In genomic region chr14:32075636-32076277, GRCh38 we compare ENCODE assay signal across 8 cellular contexts. TPM values are rescaled to one million over a fixed set of nuclear protein-coding genes. Genes with fewer than 3 reads are reported as not detected.
DNase-seq lines count a peak whose midpoint lies in the region; ATAC-seq, FAIRE-seq and TF ChIP-seq lines count a peak whose summit lies in the region.

No MANE protein-coding gene starts in this region.

- H3K4me3 ChIP-seq in BLaER1 treated with 17β-estradiol and CSF1 and Interleukin-3, amounts not matched to agents 10 nM and 100 nM = peak overlapping the region; percentile 84 to 100 (median 96)
- peak overlapping the region; percentile 61 to 95 (median 92) for H3K4me3 ChIP-seq in heart left ventricle
- H3K4me3 ChIP-seq in pancreas = peak overlapping the region; percentile 52 to 99 (median 80)

- DNase-seq in GM19238 (ENCODE audit: insufficient read length, low spot score) = peak; percentile 13
- DNase-seq in activated naive CD8-positive, alpha-beta T cell treated with anti-CD3 and anti-CD28 coated beads for 36 hours = no peak
- peak in 4 of 5 donors; percentile 15 to 75 (median 43) for DNase-seq in heart left ventricle
- peak; percentile 52 to 81 (median 64) for DNase-seq in pancreas
- DNase-seq in GOT3 (lab: John Stamatoyannopoulos, UW) = no peak
- no peak for DNase-seq in Kasumi-1 (lab: John Stamatoyannopoulos, UW)

- WGBS in heart left ventricle, 4 donors = 0 to 1% (median 1%) methylated on average over 23 of the region's 23 CpGs
- WGBS in pancreas, 2 donors = 0 to 1% methylated on average over 23 of the region's 23 CpGs

- no peaks in the 10 kb centered on the region for H3K9me3 Mint-ChIP-seq in IgD-negative memory B cell
- H3K9me3 Mint-ChIP-seq in activated naive CD8-positive, alpha-beta T cell treated with anti-CD3 and anti-CD28 coated beads for 36 hours = no peaks in the 10 kb centered on the region

- peak overlapping the region; percentile 88 to 98 (median 96) for H3K9ac ChIP-seq in BLaER1 treated with 17β-estradiol and CSF1 and Interleukin-3, amounts not matched to agents 10 nM and 100 nM

- peak overlapping the region; percentile 91 to 100 (median 96) for H3K4me3 Mint-ChIP-seq in IgD-negative memory B cell
- peak overlapping the region; percentile 98 for H3K4me3 Mint-ChIP-seq in activated naive CD8-positive, alpha-beta T cell treated with anti-CD3 and anti-CD28 coated beads for 36 hours

- H3K27me3 Mint-ChIP-seq in IgD-negative memory B cell = no peaks in the 10 kb centered on the region
- H3K27me3 Mint-ChIP-seq in activated naive CD8-positive, alpha-beta T cell treated with anti-CD3 and anti-CD28 coated beads for 36 hours = peaks cover 17% of the 10 kb centered on the region

- intact Hi-C loops in heart left ventricle (cut with DNase I) (loop anchor here (1.0 to 10.0 kb wide), 24 partner anchors 81 to 618 kb away; partner anchors contain the start of genes RNU6-8 (in 9 of the 10), RNU6-7 (in 8 of the 10), NUBPL (in 3 of the 10) and DTD2 (in 1 of the 10)), pancreas (cut with DNase I) (no loop called here)

- TF ChIP-seq POLR2A in heart left ventricle (IDR thresholded peaks at IDR 0.05) = no peak

- H4K20me1 ChIP-seq in BLaER1 treated with 17β-estradiol and CSF1 and Interleukin-3, amounts not matched to agents 10 nM and 100 nM = peaks cover 0 to 29% (median 24%) of the 10 kb centered on the region in 11 experiments; a peak in 13 of 22 replicates

- no peaks in the 10 kb centered on the region for H3K36me3 ChIP-seq in BLaER1 treated with 17β-estradiol and CSF1 and Interleukin-3, amounts not matched to agents 10 nM and 100 nM
- H3K36me3 ChIP-seq in heart left ventricle (no peaks in the 10 kb centered on the region), pancreas (no peaks in the 10 kb centered on the region)

- H3K36me3 Mint-ChIP-seq in IgD-negative memory B cell = no peaks in the 10 kb centered on the region
- H3K36me3 Mint-ChIP-seq in activated naive CD8-positive, alpha-beta T cell treated with anti-CD3 and anti-CD28 coated beads for 36 hours = peaks cover 3% of the 10 kb centered on the region

- peaks cover 19 to 45% (median 34%) of the 10 kb centered on the region in 10 experiments for H3K4me1 ChIP-seq in BLaER1 treated with 17β-estradiol and CSF1 and Interleukin-3, amounts not matched to agents 10 nM and 100 nM
- peaks cover 0 to 38% (median 20%) of the 10 kb centered on the region in 12 donors for H3K4me1 ChIP-seq in heart left ventricle
- peaks cover 17 to 20% (median 19%) of the 10 kb centered on the region in 3 donors for H3K4me1 ChIP-seq in pancreas

- ATAC-seq in heart left ventricle (peak; percentile 26 to 48 (median 42)), pancreas (peak; percentile 23 to 53 (median 34))

- no peak for FAIRE-seq in pancreas (lab: Jason Lieb, UNC)

- peak overlapping the region; percentile 63 to 94 (median 93) for H3K27ac Mint-ChIP-seq in IgD-negative memory B cell
- peak overlapping the region; percentile 91 for H3K27ac Mint-ChIP-seq in activated naive CD8-positive, alpha-beta T cell treated with anti-CD3 and anti-CD28 coated beads for 36 hours

- H3K9me3 ChIP-seq in BLaER1 treated with 17β-estradiol and CSF1 and Interleukin-3, amounts not matched to agents 10 nM and 100 nM (replicated peaks in 1 of 11) = no peaks in the 10 kb centered on the region
- H3K9me3 ChIP-seq in heart left ventricle = no peaks in the 10 kb centered on the region
- no peaks in the 10 kb centered on the region for H3K9me3 ChIP-seq in pancreas

- peak overlapping the region; percentile 75 to 97 (median 93) for H3K27ac ChIP-seq in BLaER1 treated with 17β-estradiol and CSF1 and Interleukin-3, amounts not matched to agents 10 nM and 100 nM
- H3K27ac ChIP-seq in heart left ventricle = peak overlapping the region; percentile 87 to 100 (median 97)
- peak overlapping the region; percentile 77 to 99 (median 89) for H3K27ac ChIP-seq in pancreas

- H3K4me2 ChIP-seq in BLaER1 treated with 17β-estradiol and CSF1 and Interleukin-3, amounts not matched to agents 10 nM and 100 nM = peak overlapping the region; percentile 76 to 94 (median 89)

- TF ChIP-seq CTCF in heart left ventricle (IDR thresholded peaks at IDR 0.05) = no peak
- no peak for TF ChIP-seq CTCF in pancreas (IDR thresholded peaks at IDR 0.05)

- no peaks in the 10 kb centered on the region for H3K27me3 ChIP-seq in BLaER1 treated with 17β-estradiol and CSF1 and Interleukin-3, amounts not matched to agents 10 nM and 100 nM
- no peaks in the 10 kb centered on the region for H3K27me3 ChIP-seq in heart left ventricle
- H3K27me3 ChIP-seq in pancreas = no peaks in the 10 kb centered on the region

- H3K4me1 Mint-ChIP-seq in IgD-negative memory B cell = peaks cover 11 to 24% (median 20%) of the 10 kb centered on the region in 3 donors
- H3K4me1 Mint-ChIP-seq in activated naive CD8-positive, alpha-beta T cell treated with anti-CD3 and anti-CD28 coated beads for 36 hours = peaks cover 25% of the 10 kb centered on the region

RNA-seq across cellular contexts. Expression of gene ARHGAP5, which starts 1.3 kb away (rescaled TPM):
- 26.0 TPM for polyA plus RNA-seq in IgD-negative memory B cell
- 10 to 100 TPM; 49.7 to 50.3 TPM for total RNA-seq in activated naive CD8-positive, alpha-beta T cell treated with anti-CD3 and anti-CD28 coated beads for 36 hours
- total RNA-seq in heart left ventricle = 100 to 1,000 TPM; 141 to 277 (median 254) TPM
- 10 to 100 TPM; 21.0 to 55.2 TPM for polyA plus RNA-seq in heart left ventricle
- total RNA-seq in pancreas = 10 to 100 TPM; 49.0 to 81.8 (median 59.8) TPM
- 10 to 100 TPM in 1 of 2 donors, 1 to 10 TPM in 1; 7.1 to 15.7 TPM for polyA plus RNA-seq in pancreas

Comparison
In these comparisons a context has a peak if more than half of its experiments do, and no peak if none do; other contexts are left out.
1. DNase-seq: peak in GM19238 (single experiment), heart left ventricle (4 of 5) and pancreas (6 of 6); none in activated naive CD8-positive, alpha-beta T cell treated with anti-CD3 and anti-CD28 coated beads for 36 hours (single experiment), GOT3 (single experiment) and Kasumi-1 (0 of 2).
2. intact Hi-C loops: an anchor here in heart left ventricle (1.0 to 10.0 kb wide); none called in pancreas.
3. Peak in every context shown above with its lines, with median percentiles within 50 percentile points of each other: H3K27ac ChIP-seq and H3K4me3 ChIP-seq.